In genomic region chr10:45591262-45591661, GRCh38 we compare ENCODE assay signal across 17 cellular contexts.
A peak's percentile ranks its signal among the peaks of the same experiment; 100 is the strongest.
DNase-seq lines count a peak whose midpoint lies in the region; ATAC-seq and TF ChIP-seq lines count a peak whose summit lies in the region.
"Had no signal": no experiment of that assay in that cellular context is flagged by ENCODE, and none has a peak within 500 bp of the region (broad histone marks: within the 10 kb centered on the region; RNA-seq: fewer than 3 reads in every experiment).

No MANE protein-coding gene starts in this region.

- H3K27ac Mint-ChIP-seq in T-cell: peak overlapping the region in 1 of 2 donors; percentile 2
- peak overlapping the region; percentile 40 for H3K27ac Mint-ChIP-seq in stimulated activated memory B cell treated with anti-CD40 and anti-IgM and Interleukin-4, amounts not matched to agents 10 μg/mL and 1 μg/mL and 100 μg/mL, for 72 hours

- H3K4me1 ChIP-seq in DND-41 (ENCODE audit: insufficient read depth, low read length): peaks cover 29% of the 10 kb centered on the region

- H3K27me3 ChIP-seq in DND-41 (ENCODE audit: insufficient read depth, low read length, poor library complexity): no peaks in the 10 kb centered on the region
- H3K27me3 ChIP-seq: BLaER1 treated with 17β-estradiol and CSF1 and Interleukin-3, amounts not matched to agents 10 nM and 100 nM; Peyer's patch had no signal

- H3K9me3 ChIP-seq in DND-41 (ENCODE audit: insufficient read depth, low read length, severe bottlenecking): peaks cover 3% of the 10 kb centered on the region
- H3K9me3 ChIP-seq: Peyer's patch, SJSA1 had no signal

- H3K79me2 ChIP-seq in DND-41 (ENCODE audit: insufficient read depth, low read length): peaks cover 18% of the 10 kb centered on the region

- H3K4me3 ChIP-seq in DND-41 (ENCODE audit: low read depth in 1 of 2, low read length in 2 of 2): no peak overlapping the region
- no peak overlapping the region for H3K4me3 ChIP-seq in lower leg skin (ENCODE audit: low read depth, poor library complexity, severe bottlenecking)
- H3K4me3 ChIP-seq: BLaER1 treated with 17β-estradiol and CSF1 and Interleukin-3, amounts not matched to agents 10 nM and 100 nM; SJSA1 had no signal

- H3K27me3 Mint-ChIP-seq in T-cell: no peaks in the 10 kb centered on the region
- no peaks in the 10 kb centered on the region for H3K27me3 Mint-ChIP-seq in stimulated activated memory B cell treated with anti-CD40 and anti-IgM and Interleukin-4, amounts not matched to agents 10 μg/mL and 1 μg/mL and 100 μg/mL, for 72 hours

- TF ChIP-seq CTCF in DND-41 (IDR thresholded peaks at IDR 0.05; ENCODE audit: borderline replicate concordance, extremely low read depth, low read length, poor library complexity, severe bottlenecking) (no peak), lower leg skin (IDR thresholded peaks at IDR 0.05) (no peak)

- ATAC-seq in DND-41 (ENCODE audit: insufficient read depth, low read depth) (no peak), T-cell (replicated peaks in 1 of 4) (no peak)
- ATAC-seq in stimulated activated memory B cell treated with anti-CD40 and anti-IgM and Interleukin-4, amounts not matched to agents 10 μg/mL and 1 μg/mL and 100 μg/mL, for 72 hours: no peak
- ATAC-seq: HepG2 had no signal

- peaks cover 38 to 46% (median 43%) of the 10 kb centered on the region in 3 donors for H3K4me1 Mint-ChIP-seq in T-cell
- H3K4me1 Mint-ChIP-seq in stimulated activated memory B cell treated with anti-CD40 and anti-IgM and Interleukin-4, amounts not matched to agents 10 μg/mL and 1 μg/mL and 100 μg/mL, for 72 hours: peaks cover 47% of the 10 kb centered on the region

- H3K36me3 Mint-ChIP-seq in T-cell: peaks cover 38% of the 10 kb centered on the region
- H3K36me3 Mint-ChIP-seq in stimulated activated memory B cell treated with anti-CD40 and anti-IgM and Interleukin-4, amounts not matched to agents 10 μg/mL and 1 μg/mL and 100 μg/mL, for 72 hours: peaks cover 43% of the 10 kb centered on the region

- TF ChIP-seq POLR2A in erythroblast (IDR thresholded peaks at IDR 0.05; ENCODE audit: low read length) (peak; percentile 13), lower leg skin (IDR thresholded peaks at IDR 0.05) (no peak)

- no peak overlapping the region for H3K27ac ChIP-seq in DND-41 (ENCODE audit: low read length)
- H3K27ac ChIP-seq: BLaER1 treated with 17β-estradiol and CSF1 and Interleukin-3, amounts not matched to agents 10 nM and 100 nM; KMS-11; Peyer's patch; SJSA1 had no signal

- H4K20me1 ChIP-seq in DND-41 (ENCODE audit: insufficient read depth, low read length): no peaks in the 10 kb centered on the region

- intact Hi-C loops in lower leg skin (cut with DNase I; ENCODE audit: low total_unique reads): no loop called here

- no peak for DNase-seq in DND-41
- DNase-seq in T-cell: no peak
- DNase-seq in erythroblast (lab: John Stamatoyannopoulos, UW): peak in 1 of 2 experiments; percentile 24
- no peak for DNase-seq in GDM1 (lab: John Stamatoyannopoulos, UW)
- no peak for DNase-seq in lower leg skin (ENCODE audit: low spot score in 2 of 2)
- DNase-seq in NCI-H345 (lab: John Stamatoyannopoulos, UW): no peak
- DNase-seq: DMS79, NCI-H1048, NCI-H1436, NCI-H1930, NCI-H526, Peyer's patch had no signal

- H3K9ac ChIP-seq in DND-41 (ENCODE audit: low read depth, low read length): no peak overlapping the region
- H3K9ac ChIP-seq: BLaER1 treated with 17β-estradiol and CSF1 and Interleukin-3, amounts not matched to agents 10 nM and 100 nM; KMS-11 had no signal

- H3K36me3 ChIP-seq in DND-41 (ENCODE audit: insufficient read depth, low read length): no peaks in the 10 kb centered on the region
- H3K36me3 ChIP-seq: Peyer's patch, SJSA1 had no signal

- POLR2A ChIA-PET in T-cell (lab: Charles Lee): interaction anchor here in 1 of 2 donors (0.5 to 0.7 kb wide), 2 partner anchors 215 to 479 kb away, joined by 3 to 6 read pairs; no protein-coding TSS in a partner anchor

- 0 out of 2 replicates have a peak overlapping the region, but pooled peaks have one; percentile 22 for H3K4me2 ChIP-seq in DND-41 (ENCODE audit: insufficient read depth, low read length)
- H3K4me2 ChIP-seq: KMS-11 had no signal

- CTCF ChIA-PET in T-cell (lab: Charles Lee): interaction anchor here in 1 of 2 donors (0.7 kb wide), 1 partner anchor 434 kb away, joined by 3 read pairs; no protein-coding TSS in a partner anchor

- H2AFZ ChIP-seq in DND-41 (ENCODE audit: low read depth, low read length): no peak overlapping the region

- H3K9me3 Mint-ChIP-seq in T-cell: peaks cover 0 to 11% (median 4%) of the 10 kb centered on the region in 3 donors
- H3K9me3 Mint-ChIP-seq in stimulated activated memory B cell treated with anti-CD40 and anti-IgM and Interleukin-4, amounts not matched to agents 10 μg/mL and 1 μg/mL and 100 μg/mL, for 72 hours: peaks cover 9% of the 10 kb centered on the region

- 87 to 94% methylated on average over 2 of the region's 2 CpGs for WGBS in lower leg skin, 2 donors

- peak overlapping the region; percentile 1 to 83 (median 13) for H3K4me3 Mint-ChIP-seq in T-cell
- H3K4me3 Mint-ChIP-seq in stimulated activated memory B cell treated with anti-CD40 and anti-IgM and Interleukin-4, amounts not matched to agents 10 μg/mL and 1 μg/mL and 100 μg/mL, for 72 hours: no peak overlapping the region
